ENCODE assay signal across 20 cellular contexts in the genomic region with DNA sequence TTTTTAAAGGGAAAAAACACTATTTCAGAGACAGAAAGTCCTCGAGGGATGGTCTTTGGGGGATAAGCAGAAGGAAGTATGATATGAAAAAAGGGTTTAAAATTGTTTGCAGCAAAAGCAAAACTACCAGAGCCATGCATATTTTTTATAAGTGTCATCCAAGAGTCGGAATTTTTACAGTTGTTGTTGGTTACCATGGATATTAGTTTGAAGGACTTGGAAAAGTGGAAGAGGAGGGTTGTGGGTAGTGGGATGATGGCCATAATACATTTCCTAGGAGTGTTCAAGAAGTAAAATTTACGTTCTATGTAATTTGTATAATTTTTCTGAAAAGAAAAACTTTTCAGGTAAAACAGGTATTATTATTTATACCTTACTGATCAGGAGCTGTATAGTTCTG.
"Had no signal": no experiment of that assay in that cellular context is flagged by ENCODE, and none has a peak within 500 bp of the region (broad histone marks: within the 10 kb centered on the region; RNA-seq: fewer than 3 reads in every experiment).

No MANE protein-coding gene starts in this region.

- H3K27me3 ChIP-seq: ascending aorta, hepatocyte, tibial nerve had no signal

- H3K4me2 ChIP-seq: hepatocyte had no signal

- H3K36me3 ChIP-seq: ascending aorta, tibial nerve had no signal

- H3K9me3 ChIP-seq: ascending aorta, tibial nerve had no signal

- H3K4me3 ChIP-seq: ascending aorta, coronary artery, hepatocyte, lung, tibial nerve had no signal

- H3K4me1 ChIP-seq: tibial nerve had no signal

- H2AFZ ChIP-seq: hepatocyte had no signal

- DNase-seq: activated B cell treated with CpG ODN at 0.5 μM for 24 hours; activated CD4-positive, alpha-beta T cell treated with anti-CD3 and anti-CD28 coated beads for 48 hours; activated CD8-positive, alpha-beta T cell treated with anti-CD3 and anti-CD28 coated beads, Interleukin-2, amount 10 ng/mL, durations not matched to agents 7 days and 5 days; activated effector memory CD4-positive, alpha-beta T cell treated with Interleukin-2 at 50 U/mL for 16 hours; activated naive CD4-positive, alpha-beta T cell treated with anti-CD3 and anti-CD28 coated beads, Interleukin-2, amount 10 ng/mL, durations not matched to agents 7 days and 5 days; activated naive CD8-positive, alpha-beta T cell treated with anti-CD3 and anti-CD28 coated beads, Interleukin-2, amount 50 U/mL, for 24 hours; activated T-cell treated with anti-CD3 and anti-CD28 coated beads, Interleukin-2, amount 50 U/mL, for 48 hours; effector CD8-positive, alpha-beta T cell; foreskin fibroblast; islet precursor cell; midbrain; occipital lobe; stimulated activated CD4-positive, alpha-beta T cell treated with anti-CD3 and anti-CD28 coated beads, Interleukin-2, amount 100 ng/mL, for 24 hours; stimulated activated naive CD4-positive, alpha-beta T cell treated with Interleukin-2 at 50 U/mL for 16 hours; substantia nigra had no signal

- H3K27ac ChIP-seq: coronary artery, hepatocyte, tibial nerve had no signal
